ENCODE assay signal across 9 cellular contexts in genomic region chr11:614583-615452, GRCh38. TPM values are rescaled to one million over a fixed set of nuclear protein-coding genes. Genes with fewer than 3 reads are reported as not detected.
DNase-seq lines count a peak whose midpoint lies in the region; ATAC-seq, FAIRE-seq and TF ChIP-seq lines count a peak whose summit lies in the region.
"Had no signal": no experiment of that assay in that cellular context is flagged by ENCODE, and none has a peak within 500 bp of the region (broad histone marks: within the 10 kb centered on the region; RNA-seq: fewer than 3 reads in every experiment).

No MANE protein-coding gene starts in this region.

- no peak for FAIRE-seq in bronchial epithelial cell (lab: Jason Lieb, UNC)
- no peak for FAIRE-seq in urothelium cell line (lab: Jason Lieb, UNC)

- H3K27ac ChIP-seq in lower lobe of right lung (peak overlapping the region; percentile 97), upper lobe of right lung (peak overlapping the region; percentile 92)

- H3K9me3 ChIP-seq in lower lobe of right lung (no peaks in the 10 kb centered on the region), upper lobe of right lung (no peaks in the 10 kb centered on the region)

- H3K4me1 ChIP-seq in lower lobe of right lung (peaks cover 34% of the 10 kb centered on the region), upper lobe of right lung (peaks cover 28% of the 10 kb centered on the region)

- DNase-seq in GM06990 (ENCODE audit: extremely low read depth, insufficient read length) = peak; percentile 57
- DNase-seq in LHCN-M2 (ENCODE audit: low read depth) = peak; percentile 42
- no peak for DNase-seq in bronchial epithelial cell (ENCODE audit: low read depth)
- no peak for DNase-seq in lower lobe of right lung
- peak; percentile 77 for DNase-seq in upper lobe of right lung
- DNase-seq in urothelium cell line (ENCODE audit: low spot score) = no peak
- no peak for DNase-seq in amniotic stem cell (lab: John Stamatoyannopoulos, UW)
- DNase-seq in stimulated activated CD8-positive, alpha-beta memory T cell treated with anti-CD3 and anti-CD28 coated beads, Interleukin-4, amount 100 ng/mL, for 48 hours = no peak

- ATAC-seq in lower lobe of right lung (peak; percentile 1 to 2), upper lobe of right lung (no peak)

- no peak for TF ChIP-seq CTCF in GM06990 (IDR thresholded peaks at IDR 0.05; ENCODE audit: insufficient read depth, low read length, poor library complexity, severe bottlenecking)
- no peak for TF ChIP-seq CTCF in bronchial epithelial cell (IDR thresholded peaks at IDR 0.05; ENCODE audit: insufficient read depth, low read length, severe bottlenecking)
- TF ChIP-seq CTCF in lower lobe of right lung (IDR thresholded peaks at IDR 0.05) = no peak
- no peak for TF ChIP-seq CTCF in upper lobe of right lung (IDR thresholded peaks at IDR 0.05)

- H3K36me3 ChIP-seq in GM06990 (ENCODE audit: control insufficient read depth, insufficient read depth, low read length) = peaks cover 37% of the 10 kb centered on the region
- H3K36me3 ChIP-seq in bronchial epithelial cell (ENCODE audit: control insufficient read depth, insufficient read depth, low read length) = peaks cover 30% of the 10 kb centered on the region
- H3K36me3 ChIP-seq in lower lobe of right lung = peaks cover 54% of the 10 kb centered on the region
- H3K36me3 ChIP-seq in upper lobe of right lung = peaks cover 36% of the 10 kb centered on the region

- H3K4me3 ChIP-seq in GM06990 (replicated peaks; ENCODE audit: low read depth, low read length) = peak overlapping the region; percentile 100
- peak overlapping the region; percentile 68 for H3K4me3 ChIP-seq in bronchial epithelial cell (ENCODE audit: low read depth, low read length)
- peak overlapping the region; percentile 82 for H3K4me3 ChIP-seq in lower lobe of right lung
- peak overlapping the region; percentile 76 for H3K4me3 ChIP-seq in upper lobe of right lung

- intact Hi-C loops in lower lobe of right lung (cut with DNase I) (no loop called here), upper lobe of right lung (cut with DNase I) (no loop called here)

- H3K27me3 ChIP-seq in GM06990 (replicated peaks; ENCODE audit: control insufficient read depth, insufficient read depth, low read length) (no peaks in the 10 kb centered on the region), bronchial epithelial cell (ENCODE audit: control insufficient read depth, insufficient read depth, low read length) (no peaks in the 10 kb centered on the region), lower lobe of right lung (ENCODE audit: low read depth) (no peaks in the 10 kb centered on the region), upper lobe of right lung (no peaks in the 10 kb centered on the region)

RNA-seq across cellular contexts. Expression of gene IRF7, which starts 0.9 kb away (rescaled TPM):
- total RNA-seq in LHCN-M2 (2014; rRNA removed) = 10.7 and 12.5 TPM in 2 replicates
- 7.8 TPM for polyA plus RNA-seq in LHCN-M2 (2012)
- 15.3 and 18.2 TPM in 2 replicates for total RNA-seq in bronchial epithelial cell
- total RNA-seq in lower lobe of right lung = 84.8 TPM
- 56.2 TPM for total RNA-seq in upper lobe of right lung

RNA-seq across cellular contexts. Expression of gene CDHR5, which starts 9.9 kb away (rescaled TPM):
- total RNA-seq in LHCN-M2 (2014; rRNA removed) = not detected in 2 replicates
- polyA plus RNA-seq in LHCN-M2 (2012) = 0.02 TPM
- total RNA-seq in bronchial epithelial cell = not detected in 2 replicates
- not detected for total RNA-seq in lower lobe of right lung
- not detected for total RNA-seq in upper lobe of right lung

RNA-seq across cellular contexts. Expression of gene SCT, which starts 12.2 kb away (rescaled TPM):
- not detected in 2 replicates for total RNA-seq in LHCN-M2 (2014; rRNA removed)
- polyA plus RNA-seq in LHCN-M2 (2012) = not detected
- not detected in 2 replicates for total RNA-seq in bronchial epithelial cell
- not detected for total RNA-seq in lower lobe of right lung
- not detected for total RNA-seq in upper lobe of right lung
- total RNA-seq: NCI-H460 had no signal

RNA-seq across cellular contexts. Expression of gene DRD4, which starts 22.3 kb away (rescaled TPM):
- total RNA-seq in LHCN-M2 (2014; rRNA removed) (not detected in 2 replicates), bronchial epithelial cell (0.13 TPM in 1 of 2 replicates, not detected in the other), lower lobe of right lung (1.3 TPM), upper lobe of right lung (1.2 TPM)
- polyA plus RNA-seq in LHCN-M2 (2012) = 0.16 TPM

RNA-seq across cellular contexts. Expression of gene PHRF1, which starts 38.5 kb away (rescaled TPM):
- 35.6 and 36.2 TPM in 2 replicates for total RNA-seq in LHCN-M2 (2014; rRNA removed)
- polyA plus RNA-seq in LHCN-M2 (2012) = 16.2 TPM
- 21.1 and 26.1 TPM in 2 replicates for total RNA-seq in bronchial epithelial cell
- 31.5 TPM for total RNA-seq in lower lobe of right lung
- 31.0 TPM for total RNA-seq in upper lobe of right lung

Comparison
In these comparisons a context has a peak if more than half of its experiments do, and no peak if none do; other contexts are left out.
1. DNase-seq: peak in GM06990 (single experiment), LHCN-M2 (single experiment) and upper lobe of right lung (single experiment); none in bronchial epithelial cell (single experiment), lower lobe of right lung (single experiment), urothelium cell line (single experiment), amniotic stem cell (single experiment) and stimulated activated CD8-positive, alpha-beta memory T cell treated with anti-CD3 and anti-CD28 coated beads, Interleukin-4, amount 100 ng/mL, for 48 hours (single experiment).
2. Peak in every context shown above with its lines, with median percentiles within 50 percentile points of each other: H3K4me3 ChIP-seq.